In the genomic region with DNA sequence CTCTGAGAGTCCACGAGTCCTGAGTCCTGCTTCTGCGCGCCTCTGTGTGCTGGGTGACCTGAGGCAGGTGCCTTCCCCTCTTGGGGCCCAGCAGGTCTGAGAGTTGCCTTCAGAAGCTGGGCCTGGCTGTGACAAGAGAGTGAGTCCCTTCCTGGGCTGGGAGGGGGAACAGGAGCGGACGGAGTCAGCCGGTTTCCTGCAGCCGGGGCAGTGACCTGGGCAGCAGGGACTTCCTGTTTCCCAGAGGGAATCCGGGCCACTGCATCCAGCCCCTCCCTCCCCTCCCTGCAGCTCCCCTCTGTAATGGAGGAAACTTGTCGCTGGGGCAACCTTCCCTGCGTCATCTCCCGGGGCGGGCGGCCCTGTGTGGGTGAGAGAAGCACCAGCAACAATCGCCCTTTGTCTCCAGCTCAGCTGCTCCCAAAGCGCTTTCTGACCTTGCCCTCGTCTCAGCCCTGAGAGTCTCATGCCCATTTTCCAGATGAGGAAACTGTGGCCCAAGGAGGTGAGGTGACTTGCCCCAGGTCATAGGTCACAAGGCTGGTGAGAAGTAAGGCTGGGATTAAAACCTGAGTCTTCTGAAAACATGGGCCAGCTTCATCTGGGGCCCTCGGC, we compare ENCODE assay signal across 9 cellular contexts.
A peak's percentile ranks its signal among the peaks of the same experiment; 100 is the strongest.
DNase-seq lines count a peak whose midpoint lies in the region; ATAC-seq and TF ChIP-seq lines count a peak whose summit lies in the region.
"Had no signal": no experiment of that assay in that cellular context is flagged by ENCODE, and none has a peak within 500 bp of the region (broad histone marks: within the 10 kb centered on the region; RNA-seq: fewer than 3 reads in every experiment).

No MANE protein-coding gene starts in this region.

- H3K36me3 Mint-ChIP-seq in activated T-helper 17 cell treated with anti-CD3 and anti-CD28 coated beads, Interleukin-2, amount 50 U/mL, for 72 hours (ENCODE audit: low read depth), result no peaks in the 10 kb centered on the region

- no peaks in the 10 kb centered on the region for H3K4me1 Mint-ChIP-seq in stimulated activated naive CD8-positive, alpha-beta T cell treated with anti-CD3 and anti-CD28 coated beads, Interleukin-15, amount 100 ng/mL, for 72 hours
- no peaks in the 10 kb centered on the region for H3K4me1 Mint-ChIP-seq in activated T-helper 17 cell treated with anti-CD3 and anti-CD28 coated beads, Interleukin-2, amount 50 U/mL, for 72 hours
- H3K4me1 Mint-ChIP-seq: central memory CD8-positive, alpha-beta T cell had no signal

- no peak for TF ChIP-seq EP300 in esophagus muscularis mucosa (IDR thresholded peaks at IDR 0.05)

- H3K4me3 ChIP-seq in esophagus muscularis mucosa (no peak overlapping the region), aorta (ENCODE audit: low read length in 2 of 2) (no peak overlapping the region)

- no peaks in the 10 kb centered on the region for H3K9me3 Mint-ChIP-seq in stimulated activated naive CD8-positive, alpha-beta T cell treated with anti-CD3 and anti-CD28 coated beads, Interleukin-15, amount 100 ng/mL, for 72 hours
- no peaks in the 10 kb centered on the region for H3K9me3 Mint-ChIP-seq in activated T-helper 17 cell treated with anti-CD3 and anti-CD28 coated beads, Interleukin-2, amount 50 U/mL, for 72 hours
- H3K9me3 Mint-ChIP-seq: central memory CD8-positive, alpha-beta T cell had no signal

- no peaks in the 10 kb centered on the region for H3K36me3 ChIP-seq in esophagus muscularis mucosa
- H3K36me3 ChIP-seq in aorta (ENCODE audit: control insufficient read depth in 1 of 2, insufficient read depth in 2 of 2, low read length in 1 of 2), result no peaks in the 10 kb centered on the region

- no peaks in the 10 kb centered on the region for H3K27me3 ChIP-seq in esophagus muscularis mucosa
- no peaks in the 10 kb centered on the region for H3K27me3 ChIP-seq in aorta (ENCODE audit: control insufficient read depth in 1 of 2, insufficient read depth in 2 of 2, low read length in 1 of 2)

- H3K4me3 Mint-ChIP-seq in stimulated activated naive CD8-positive, alpha-beta T cell treated with anti-CD3 and anti-CD28 coated beads, Interleukin-15, amount 100 ng/mL, for 72 hours, result no peak overlapping the region
- no peak overlapping the region for H3K4me3 Mint-ChIP-seq in activated T-helper 17 cell treated with anti-CD3 and anti-CD28 coated beads, Interleukin-2, amount 50 U/mL, for 72 hours
- H3K4me3 Mint-ChIP-seq: central memory CD8-positive, alpha-beta T cell had no signal

- H3K4me1 ChIP-seq in esophagus muscularis mucosa (peaks cover 20 to 41% (median 36%) of the 10 kb centered on the region in 4 donors), aorta (ENCODE audit: control insufficient read depth in 1 of 2, insufficient read depth in 2 of 2, low read length in 2 of 2) (no peaks in the 10 kb centered on the region)

- WGBS in esophagus muscularis mucosa, result 65% methylated on average over 11 of the region's 17 CpGs
- WGBS in aorta, 2 donors, result 56 to 68% methylated on average over 17 of the region's 17 CpGs

- ATAC-seq in stimulated activated naive CD8-positive, alpha-beta T cell treated with anti-CD3 and anti-CD28 coated beads, Interleukin-15, Interleukin-2, amounts not matched to agents 100 U/mL and 50 U/mL, for 24 hours, result no peak
- no peak for ATAC-seq in stimulated activated naive CD8-positive, alpha-beta T cell treated with anti-CD3 and anti-CD28 coated beads, Interleukin-15, amount 100 ng/mL, for 72 hours
- ATAC-seq in aorta (ENCODE audit: low FRiP score) (peak; percentile 79), GM19395 (IDR thresholded peaks at IDR 0.05; ENCODE audit: unreplicated experiment) (no peak)
- ATAC-seq in activated T-helper 17 cell treated with anti-CD3 and anti-CD28 coated beads, Interleukin-2, amount 50 U/mL, for 72 hours (replicated peaks), result no peak

- peak overlapping the region; percentile 44 to 66 (median 50) for H3K27ac ChIP-seq in esophagus muscularis mucosa (replicated peaks in 1 of 4)
- H3K27ac ChIP-seq in aorta (ENCODE audit: low read depth in 1 of 2, low read length in 2 of 2), result no peak overlapping the region

- DNase-seq in stimulated activated naive CD8-positive, alpha-beta T cell treated with anti-CD3 and anti-CD28 coated beads, Interleukin-15, Interleukin-2, amounts not matched to agents 100 U/mL and 50 U/mL, for 24 hours, result peak; percentile 9
- DNase-seq in stimulated activated naive CD8-positive, alpha-beta T cell treated with anti-CD3 and anti-CD28 coated beads, Interleukin-15, amount 100 ng/mL, for 72 hours, result no peak
- DNase-seq in esophagus muscularis mucosa (ENCODE audit: extremely low spot score) (no peak), mucosa of gallbladder (ENCODE audit: low spot score) (peak; percentile 84), aorta (peak; percentile 81 to 87), NCI-H2081 (lab: John Stamatoyannopoulos, UW) (no peak)

- intact Hi-C loops in esophagus muscularis mucosa (cut with DNase I) (no loop called here), aorta (cut with DNase I) (no loop called here)

- H3K9me3 ChIP-seq in esophagus muscularis mucosa (no peaks in the 10 kb centered on the region), aorta (ENCODE audit: control insufficient read depth, low read length) (no peaks in the 10 kb centered on the region)

- no peak for TF ChIP-seq POLR2A in esophagus muscularis mucosa (IDR thresholded peaks at IDR 0.05; ENCODE audit: low read depth)

- no peak for TF ChIP-seq CTCF in esophagus muscularis mucosa (IDR thresholded peaks at IDR 0.05)

- no peak overlapping the region for H3K27ac Mint-ChIP-seq in stimulated activated naive CD8-positive, alpha-beta T cell treated with anti-CD3 and anti-CD28 coated beads, Interleukin-15, amount 100 ng/mL, for 72 hours
- no peak overlapping the region for H3K27ac Mint-ChIP-seq in activated T-helper 17 cell treated with anti-CD3 and anti-CD28 coated beads, Interleukin-2, amount 50 U/mL, for 72 hours

- H3K27me3 Mint-ChIP-seq in stimulated activated naive CD8-positive, alpha-beta T cell treated with anti-CD3 and anti-CD28 coated beads, Interleukin-15, amount 100 ng/mL, for 72 hours, result peaks cover 79% of the 10 kb centered on the region
- peaks cover 48% of the 10 kb centered on the region for H3K27me3 Mint-ChIP-seq in activated T-helper 17 cell treated with anti-CD3 and anti-CD28 coated beads, Interleukin-2, amount 50 U/mL, for 72 hours

Comparison
In these comparisons a context has a peak if more than half of its experiments do, and no peak if none do; other contexts are left out.
1. DNase-seq: peak in stimulated activated naive CD8-positive, alpha-beta T cell treated with anti-CD3 and anti-CD28 coated beads, Interleukin-15, Interleukin-2, amounts not matched to agents 100 U/mL and 50 U/mL, for 24 hours (single experiment), mucosa of gallbladder (single experiment) and aorta (2 of 2); none in stimulated activated naive CD8-positive, alpha-beta T cell treated with anti-CD3 and anti-CD28 coated beads, Interleukin-15, amount 100 ng/mL, for 72 hours (0 of 2), esophagus muscularis mucosa (single experiment) and NCI-H2081 (0 of 2).
2. H3K27ac ChIP-seq: peak in esophagus muscularis mucosa (4 of 4); none in aorta (0 of 2).